In the genomic region with DNA sequence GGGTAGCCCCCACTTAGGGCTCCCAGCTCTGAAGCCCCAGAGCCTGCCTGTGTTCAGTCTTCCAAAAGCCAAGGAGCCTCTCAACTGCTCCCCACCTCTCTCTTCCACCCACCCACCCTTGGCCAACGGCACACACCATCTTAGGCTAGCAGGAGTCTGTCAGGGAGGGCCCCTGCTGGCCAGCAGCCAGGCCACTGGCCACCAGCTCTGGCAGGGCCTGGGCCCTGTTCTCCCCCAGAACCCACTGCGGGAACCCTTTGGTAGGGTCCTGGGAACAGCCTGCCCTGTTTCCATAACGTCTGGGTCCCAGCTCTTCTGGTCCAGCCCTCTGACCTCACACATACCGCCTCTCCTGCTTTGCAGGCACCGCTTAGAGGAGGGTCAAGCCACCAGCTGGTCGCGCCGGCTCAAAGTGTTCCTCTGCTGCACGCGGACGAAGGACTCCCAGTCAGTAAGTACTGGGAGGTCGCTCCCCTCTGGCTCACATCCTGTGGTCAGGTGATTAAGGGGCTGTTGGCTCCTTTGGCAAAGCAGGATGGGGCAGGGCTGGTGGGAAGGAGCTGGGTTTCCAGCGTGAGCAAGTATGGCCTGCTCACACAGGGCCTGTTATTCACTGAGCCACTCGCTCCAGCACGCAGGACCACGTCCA, we compare ENCODE assay signal across 18 cellular contexts. TPM values are rescaled to one million over a fixed set of nuclear protein-coding genes. Genes with fewer than 3 reads are reported as not detected.
DNase-seq lines count a peak whose midpoint lies in the region; TF ChIP-seq lines count a peak whose summit lies in the region.
"Had no signal": no experiment of that assay in that cellular context is flagged by ENCODE, and none has a peak within 500 bp of the region (broad histone marks: within the 10 kb centered on the region; RNA-seq: fewer than 3 reads in every experiment).

No MANE protein-coding gene starts in this region.

- no peak overlapping the region for H3K4me2 ChIP-seq in fibroblast of lung (ENCODE audit: extremely low read depth, insufficient read depth, low read length)

- no peak overlapping the region for H3K27ac ChIP-seq in fibroblast of lung (ENCODE audit: insufficient read depth, low read length)
- H3K27ac ChIP-seq: ascending aorta, skin epidermis had no signal

- DNase-seq in LHCN-M2 (ENCODE audit: low read depth) (peak; percentile 29), astrocyte of the cerebellum (ENCODE audit: low read depth) (peak; percentile 42), fibroblast of lung (ENCODE audit: low read depth in 2 of 2) (peak; percentile 67 to 79), skeletal muscle cell (ENCODE audit: low read depth) (peak; percentile 38), NK-92 (lab: John Stamatoyannopoulos, UW; ENCODE audit: unreplicated experiment) (no peak), activated gamma-delta T cell treated with Interleukin-2 at 50 U/mL for 16 hours (no peak)
- no peak for DNase-seq in activated CD4-positive, alpha-beta T cell treated with anti-CD3 and anti-CD28 coated beads for 1 hour
- DNase-seq: activated CD4-positive, alpha-beta T cell treated with anti-CD3 and anti-CD28 coated beads for 36 hours; activated CD8-positive, alpha-beta memory T cell treated with anti-CD3 and anti-CD28 coated beads, Interleukin-2, amount 50 U/mL, for 48 hours; activated naive CD4-positive, alpha-beta T cell; Calu3; MV-4-11; NCI-H2029 treated with DMSO at 0.1 percent for 48 hours; NCI-H524; stimulated activated CD4-positive, alpha-beta T cell treated with anti-CD3 and anti-CD28 coated beads, Interleukin-4, amount 100 ng/mL, for 24 hours; T-helper 9 cell had no signal

- peaks cover 5% of the 10 kb centered on the region for H3K36me3 ChIP-seq in fibroblast of lung (ENCODE audit: control insufficient read depth, insufficient read depth, low read length)
- H3K36me3 ChIP-seq: ascending aorta had no signal

- no peaks in the 10 kb centered on the region for H3K9me3 ChIP-seq in fibroblast of lung (ENCODE audit: control insufficient read depth, insufficient read depth, low read depth, low read length)
- H3K9me3 ChIP-seq: ascending aorta had no signal

- H3K27me3 ChIP-seq in fibroblast of lung (ENCODE audit: control insufficient read depth, insufficient read depth, low read length): no peaks in the 10 kb centered on the region
- H3K27me3 ChIP-seq: ascending aorta had no signal

- H4K20me1 ChIP-seq in fibroblast of lung (ENCODE audit: control insufficient read depth, extremely low read depth, insufficient read depth, low read length): no peaks in the 10 kb centered on the region

- no peak for TF ChIP-seq CTCF in astrocyte of the cerebellum (IDR thresholded peaks at IDR 0.05; ENCODE audit: low read depth, low read length, missing control alignments)
- TF ChIP-seq CTCF in fibroblast of lung (conservative IDR thresholded peaks at IDR 0.05 in 1 of 2, IDR thresholded peaks at IDR 0.05 in 1 of 2; ENCODE audit: low read depth in 1 of 2, low read length in 2 of 2): no peak

- no peak overlapping the region for H2AFZ ChIP-seq in fibroblast of lung (ENCODE audit: low read length)

- H3K9ac ChIP-seq in fibroblast of lung (ENCODE audit: insufficient read depth, low read length): no peak overlapping the region

- H3K4me3 ChIP-seq in astrocyte of the cerebellum (ENCODE audit: low read depth, low read length): no peak overlapping the region
- H3K4me3 ChIP-seq in fibroblast of lung (replicated peaks in 1 of 4; ENCODE audit: control extremely low read depth in 1 of 4, insufficient read depth in 1 of 4, low read depth in 3 of 4, low read length in 4 of 4): no peak overlapping the region
- H3K4me3 ChIP-seq in skeletal muscle cell (ENCODE audit: low read depth, low read length): no peak overlapping the region
- H3K4me3 ChIP-seq: ascending aorta, skin epidermis had no signal

- in situ Hi-C loops in astrocyte of the cerebellum (cut with HindIII; ENCODE audit: low sequenced_read_pairs): no loop called here

- H3K4me1 ChIP-seq in fibroblast of lung (ENCODE audit: control insufficient read depth, extremely low read depth, insufficient read depth, low read length): no peaks in the 10 kb centered on the region
- H3K4me1 ChIP-seq: ascending aorta had no signal

- H3K79me2 ChIP-seq in fibroblast of lung (ENCODE audit: control insufficient read depth, insufficient read depth, low read length): no peaks in the 10 kb centered on the region

RNA-seq across cellular contexts. Expression of a gene that starts 26.7 kb away (rescaled TPM):
- total RNA-seq in LHCN-M2 (2014; rRNA removed) (0.17 and 0.26 TPM in 2 replicates), fibroblast of lung (under 0.01 and 0.17 TPM in 2 replicates)
- polyA plus RNA-seq in LHCN-M2 (2012): 0.38 TPM
- polyA plus RNA-seq in fibroblast of lung: 0.10 and 0.11 TPM in 2 replicates
- 0.27 and 0.28 TPM in 2 replicates for polyA plus RNA-seq in fibroblast of lung (2012)
- 0.30 and 0.67 TPM in 2 replicates for polyA minus RNA-seq in fibroblast of lung (ENCODE audit: low replicate concordance)
- total RNA-seq: ascending aorta had no signal

RNA-seq across cellular contexts. Expression of a gene that starts 45.6 kb away (rescaled TPM):
- 3.8 and 4.0 TPM in 2 replicates for total RNA-seq in LHCN-M2 (2014; rRNA removed)
- 1.7 TPM for polyA plus RNA-seq in LHCN-M2 (2012)
- 1.3 and 2.0 TPM in 2 replicates for total RNA-seq in fibroblast of lung
- polyA plus RNA-seq in fibroblast of lung: 1.00 and 1.4 TPM in 2 replicates
- 1.8 and 2.6 TPM in 2 replicates for polyA plus RNA-seq in fibroblast of lung (2012)
- 5.5 and 9.5 TPM in 2 replicates for polyA minus RNA-seq in fibroblast of lung (ENCODE audit: low replicate concordance)

Comparison
In these comparisons a context has a peak if more than half of its experiments do, and no peak if none do; other contexts are left out.
1. DNase-seq: peak in LHCN-M2 (single experiment), astrocyte of the cerebellum (single experiment), fibroblast of lung (2 of 2) and skeletal muscle cell (single experiment); none in NK-92 (single experiment), activated CD4-positive, alpha-beta T cell treated with anti-CD3 and anti-CD28 coated beads for 1 hour (single experiment) and activated gamma-delta T cell treated with Interleukin-2 at 50 U/mL for 16 hours (single experiment).